ENCODE assay signal across 12 cellular contexts in the genomic region with DNA sequence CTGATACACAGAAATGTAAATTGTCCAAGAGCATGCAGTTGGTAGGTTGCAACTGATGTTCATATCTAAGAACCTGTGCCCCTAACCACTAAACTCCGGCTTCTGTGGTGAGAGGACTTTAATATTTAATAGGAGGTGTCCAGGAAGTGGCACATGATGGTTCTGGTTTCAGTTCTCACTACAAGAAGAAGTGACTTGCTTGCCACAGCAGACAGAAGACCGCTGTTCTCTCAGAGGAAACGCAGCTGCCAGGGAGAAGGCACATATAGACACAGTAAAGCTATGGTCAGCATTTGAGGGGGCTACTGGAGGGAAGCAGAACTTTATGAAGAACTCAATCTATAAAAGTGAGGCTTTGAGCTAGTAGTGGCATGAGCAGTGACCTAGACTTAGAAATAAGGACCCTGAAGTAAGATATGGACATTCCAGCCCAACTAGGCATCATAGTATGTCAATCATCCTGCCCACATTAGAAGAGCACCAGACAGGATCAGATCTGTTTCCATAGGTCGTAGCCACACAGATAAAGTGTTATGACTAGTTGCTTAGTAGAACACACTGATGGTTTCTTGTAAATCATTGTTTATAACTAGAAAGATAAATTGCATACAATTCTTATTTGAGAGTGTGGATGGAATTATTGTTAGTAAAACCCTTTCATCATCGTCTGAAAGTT. TPM values are rescaled to one million over a fixed set of nuclear protein-coding genes. Genes with fewer than 3 reads are reported as not detected.
DNase-seq lines count a peak whose midpoint lies in the region; ATAC-seq and TF ChIP-seq lines count a peak whose summit lies in the region.
"Had no signal": no experiment of that assay in that cellular context is flagged by ENCODE, and none has a peak within 500 bp of the region (broad histone marks: within the 10 kb centered on the region; RNA-seq: fewer than 3 reads in every experiment).

No MANE protein-coding gene starts in this region.

- H3K4me1 Mint-ChIP-seq in Caco-2 (ENCODE audit: low read depth, unreplicated experiment) = no peaks in the 10 kb centered on the region

- BruUV-seq in Caco-2 (replicated peaks; lab: Mats Ljungman, UMichigan) = no TSS peak

- DNase-seq in KBM-7 (peak; percentile 49), left lung (peak in 1 of 2 donors; percentile 48), DMS 273 (lab: John Stamatoyannopoulos, UW; ENCODE audit: unreplicated experiment) (no peak), Caco-2 (no peak), GM10248 (ENCODE audit: extremely low spot score) (no peak)
- DNase-seq: activated naive CD8-positive, alpha-beta T cell treated with anti-CD3 and anti-CD28 coated beads, Interleukin-2, amount 10 ng/mL, durations not matched to agents 7 days and 5 days; DND-41 had no signal

- ATAC-seq in GM18858 (IDR thresholded peaks at IDR 0.05; ENCODE audit: unreplicated experiment) (peak; percentile 97), GM21825 (IDR thresholded peaks at IDR 0.05; ENCODE audit: unreplicated experiment) (peak; percentile 95), left lung (peak; percentile 63), GM21526 (IDR thresholded peaks at IDR 0.05; ENCODE audit: low FRiP score, unreplicated experiment) (no peak)

- peaks cover 16% of the 10 kb centered on the region for H3K9me3 Mint-ChIP-seq in Caco-2 (ENCODE audit: unreplicated experiment)
- H3K9me3 Mint-ChIP-seq: activated naive CD8-positive, alpha-beta T cell treated with anti-CD3 and anti-CD28 coated beads, Interleukin-2, amount 10 ng/mL, durations not matched to agents 7 days and 5 days; neural crest cell; T-helper 1 cell treated with Interleukin-12 subunit alpha and Interleukin-12 subunit beta and Interleukin-4 antibody, amounts not matched to agents 30 μg/mL and 1 μg/mL, for 36 hours had no signal

- no peaks in the 10 kb centered on the region for H3K27me3 Mint-ChIP-seq in Caco-2 (ENCODE audit: insufficient read depth, unreplicated experiment)

- H3K36me3 Mint-ChIP-seq in Caco-2 (ENCODE audit: insufficient read depth, unreplicated experiment) = no peaks in the 10 kb centered on the region
- H3K36me3 Mint-ChIP-seq: activated naive CD8-positive, alpha-beta T cell treated with anti-CD3 and anti-CD28 coated beads, Interleukin-2, amount 10 ng/mL, durations not matched to agents 7 days and 5 days had no signal

- H3K4me3 ChIP-seq in left lung (no peak overlapping the region), Caco-2 (ENCODE audit: low read depth, low read length) (no peak overlapping the region)

- H3K4me1 ChIP-seq in left lung = peaks cover 0 to 7% of the 10 kb centered on the region in 2 donors
- H3K4me1 ChIP-seq in Caco-2 = no peaks in the 10 kb centered on the region

- peak overlapping the region in 1 of 2 donors; percentile 1 for H3K27ac ChIP-seq in left lung

- no peaks in the 10 kb centered on the region for H3K36me3 ChIP-seq in left lung
- H3K36me3 ChIP-seq in Caco-2 (ENCODE audit: control insufficient read depth, insufficient read depth, low read length) = no peaks in the 10 kb centered on the region

- H3K4me3 Mint-ChIP-seq in Caco-2 (ENCODE audit: unreplicated experiment) = no peak overlapping the region
- H3K4me3 Mint-ChIP-seq: activated naive CD8-positive, alpha-beta T cell treated with anti-CD3 and anti-CD28 coated beads, Interleukin-2, amount 10 ng/mL, durations not matched to agents 7 days and 5 days; neural crest cell; T-helper 1 cell treated with Interleukin-12 subunit alpha and Interleukin-12 subunit beta and Interleukin-4 antibody, amounts not matched to agents 30 μg/mL and 1 μg/mL, for 36 hours had no signal

- intact Hi-C loops in left lung (cut with DNase I) (no loop called here), Caco-2 (cut with micrococcal nuclease; ENCODE audit: unreplicated experiment) (no loop called here)

- POLR2A ChIA-PET in Caco-2 (lab: Charles Lee) (no interaction called here), GM10248 (lab: Yijun Ruan, JAX) (no interaction called here)

- TF ChIP-seq CTCF in left lung (IDR thresholded peaks at IDR 0.05) = no peak
- no peak for TF ChIP-seq CTCF in Caco-2 (IDR thresholded peaks at IDR 0.05; ENCODE audit: insufficient read depth in 1 of 2, low read depth in 1 of 2, low read length in 1 of 2, severe bottlenecking in 1 of 2, unreplicated experiment in 1 of 2)
- no peak for TF ChIP-seq CTCF in GM10248 (IDR thresholded peaks at IDR 0.05; ENCODE audit: control extremely low read depth, extremely low read depth, low read depth, missing control alignments)

- CTCF ChIA-PET in Caco-2 (lab: Charles Lee) = no interaction called here
- CTCF ChIA-PET in GM10248 (lab: Yijun Ruan, JAX) = interaction anchor here (1.1 kb wide), 1 partner anchor 8 kb away, joined by 3 read pairs; no protein-coding TSS in a partner anchor

- H3K27me3 ChIP-seq in left lung (no peaks in the 10 kb centered on the region), Caco-2 (replicated peaks; ENCODE audit: control insufficient read depth, insufficient read depth, low read length) (no peaks in the 10 kb centered on the region)

- H3K27ac Mint-ChIP-seq in Caco-2 (ENCODE audit: unreplicated experiment) = no peak overlapping the region
- H3K27ac Mint-ChIP-seq: activated naive CD8-positive, alpha-beta T cell treated with anti-CD3 and anti-CD28 coated beads, Interleukin-2, amount 10 ng/mL, durations not matched to agents 7 days and 5 days; T-helper 1 cell treated with Interleukin-12 subunit alpha and Interleukin-12 subunit beta and Interleukin-4 antibody, amounts not matched to agents 30 μg/mL and 1 μg/mL, for 36 hours had no signal

- H3K9me3 ChIP-seq in left lung = no peaks in the 10 kb centered on the region
- H3K9me3 ChIP-seq in Caco-2 = no peaks in the 10 kb centered on the region

- in situ Hi-C loops in KBM-7 (cut with MboI; ENCODE audit: low pct_unique_long_range_greater_than_20kb, low sequenced_read_pairs) = no loop called here

RNA-seq across cellular contexts. Expression of gene DAB2, which starts 36.4 kb away (rescaled TPM):
- total RNA-seq in left lung = 100 to 1,000 TPM; 159 to 162 TPM
- 133 and 135 TPM in 2 replicates for total RNA-seq in Caco-2 (2022)
